ENCODE assay signal across 1 cellular context in the genomic region with DNA sequence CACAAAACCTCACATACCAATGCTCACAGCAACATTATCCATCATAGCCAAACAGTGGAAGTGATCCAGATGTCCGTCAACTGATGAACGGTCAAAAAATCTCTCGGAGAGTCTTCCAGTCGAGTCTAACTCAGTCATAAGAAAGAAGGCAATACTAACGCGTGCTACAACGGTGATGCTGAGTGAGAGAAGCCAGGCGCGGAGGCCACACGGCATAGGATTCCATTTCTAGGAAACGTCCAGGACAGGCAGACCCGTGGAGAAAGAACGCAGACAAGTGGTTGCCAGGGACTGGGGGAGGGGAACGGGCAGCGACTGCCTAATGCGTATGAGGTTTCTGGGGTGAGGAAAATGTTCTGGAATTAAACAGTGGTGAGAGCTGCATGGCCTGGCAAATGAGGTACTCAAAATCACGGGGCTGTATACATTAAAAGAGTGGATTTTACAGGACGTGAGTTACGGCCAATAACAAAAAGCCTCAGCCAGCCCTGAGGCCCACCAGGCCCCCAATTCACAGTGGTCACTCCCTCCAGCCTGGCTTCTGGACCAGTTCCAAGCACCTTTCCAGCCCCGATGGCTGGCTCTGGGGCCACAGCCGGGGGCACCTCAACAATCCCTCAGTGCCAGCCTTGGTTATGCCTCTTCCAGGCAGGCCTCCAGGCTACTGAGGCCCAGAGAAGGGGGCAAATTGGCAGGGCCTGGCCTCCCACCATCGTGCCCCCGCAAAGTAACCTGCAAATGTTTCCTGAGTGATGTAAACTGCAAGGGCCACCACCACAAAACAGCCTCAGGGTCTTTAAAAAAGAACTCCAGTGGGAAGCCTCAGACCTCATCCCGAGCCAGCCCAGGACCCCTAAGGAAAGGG.
TF ChIP-seq lines count a peak whose summit lies in the region.

No MANE protein-coding gene starts in this region.

TF ChIP-seq in K562, 482 proteins besides CTCF, POLR2A, EP300 and RAD21 (continued from another document):
- TF ChIP-seq JUN (IDR thresholded peaks at IDR 0.05; ENCODE audit: borderline replicate concordance, low read depth, low read length), result no peak
- no peak for TF ChIP-seq JUN (CRISPR knock-in tag; IDR thresholded peaks at IDR 0.05; ENCODE audit: borderline replicate concordance)
- TF ChIP-seq, protein P1, sequence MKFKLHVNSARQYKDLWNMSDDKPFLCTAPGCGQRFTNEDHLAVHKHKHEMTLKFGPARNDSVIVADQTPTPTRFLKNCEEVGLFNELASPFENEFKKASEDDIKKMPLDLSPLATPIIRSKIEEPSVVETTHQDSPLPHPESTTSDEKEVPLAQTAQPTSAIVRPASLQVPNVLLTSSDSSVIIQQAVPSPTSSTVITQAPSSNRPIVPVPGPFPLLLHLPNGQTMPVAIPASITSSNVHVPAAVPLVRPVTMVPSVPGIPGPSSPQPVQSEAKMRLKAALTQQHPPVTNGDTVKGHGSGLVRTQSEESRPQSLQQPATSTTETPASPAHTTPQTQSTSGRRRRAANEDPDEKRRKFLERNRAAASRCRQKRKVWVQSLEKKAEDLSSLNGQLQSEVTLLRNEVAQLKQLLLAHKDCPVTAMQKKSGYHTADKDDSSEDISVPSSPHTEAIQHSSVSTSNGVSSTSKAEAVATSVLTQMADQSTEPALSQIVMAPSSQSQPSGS (CRISPR knock-in tag; IDR thresholded peaks at IDR 0.05), result no peak
- TF ChIP-seq, protein P2, sequence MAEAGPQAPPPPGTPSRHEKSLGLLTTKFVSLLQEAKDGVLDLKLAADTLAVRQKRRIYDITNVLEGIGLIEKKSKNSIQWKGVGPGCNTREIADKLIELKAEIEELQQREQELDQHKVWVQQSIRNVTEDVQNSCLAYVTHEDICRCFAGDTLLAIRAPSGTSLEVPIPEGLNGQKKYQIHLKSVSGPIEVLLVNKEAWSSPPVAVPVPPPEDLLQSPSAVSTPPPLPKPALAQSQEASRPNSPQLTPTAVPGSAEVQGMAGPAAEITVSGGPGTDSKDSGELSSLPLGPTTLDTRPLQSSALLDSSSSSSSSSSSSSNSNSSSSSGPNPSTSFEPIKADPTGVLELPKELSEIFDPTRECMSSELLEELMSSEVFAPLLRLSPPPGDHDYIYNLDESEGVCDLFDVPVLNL (CRISPR knock-in tag; IDR thresholded peaks at IDR 0.05; ENCODE audit: low read depth), result no peak
- 0 out of 2 replicates have a peak, but pooled peaks have one; percentile 38 for TF ChIP-seq ZNF436 (CRISPR knock-in tag; IDR thresholded peaks at IDR 0.05)
- TF ChIP-seq ZNF134 (CRISPR knock-in tag; conservative IDR thresholded peaks at IDR 0.05), result peak; percentile 70
- no peak for TF ChIP-seq NCOA1 (IDR thresholded peaks at IDR 0.05; ENCODE audit: low read depth)
- no peak for TF ChIP-seq ZNF184 (CRISPR knock-in tag; IDR thresholded peaks at IDR 0.05)
- TF ChIP-seq HDAC1 (IDR thresholded peaks at IDR 0.05), result no peak
- TF ChIP-seq, protein P3, sequence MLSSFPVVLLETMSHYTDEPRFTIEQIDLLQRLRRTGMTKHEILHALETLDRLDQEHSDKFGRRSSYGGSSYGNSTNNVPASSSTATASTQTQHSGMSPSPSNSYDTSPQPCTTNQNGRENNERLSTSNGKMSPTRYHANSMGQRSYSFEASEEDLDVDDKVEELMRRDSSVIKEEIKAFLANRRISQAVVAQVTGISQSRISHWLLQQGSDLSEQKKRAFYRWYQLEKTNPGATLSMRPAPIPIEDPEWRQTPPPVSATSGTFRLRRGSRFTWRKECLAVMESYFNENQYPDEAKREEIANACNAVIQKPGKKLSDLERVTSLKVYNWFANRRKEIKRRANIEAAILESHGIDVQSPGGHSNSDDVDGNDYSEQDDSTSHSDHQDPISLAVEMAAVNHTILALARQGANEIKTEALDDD (IDR thresholded peaks at IDR 0.05), result no peak
- TF ChIP-seq GTF2A2 (tag; IDR thresholded peaks at IDR 0.05), result no peak
- no peak for TF ChIP-seq TBP (optimal IDR thresholded peaks at IDR 0.05; ENCODE audit: low read depth, low read length)
- TF ChIP-seq, protein P4, sequence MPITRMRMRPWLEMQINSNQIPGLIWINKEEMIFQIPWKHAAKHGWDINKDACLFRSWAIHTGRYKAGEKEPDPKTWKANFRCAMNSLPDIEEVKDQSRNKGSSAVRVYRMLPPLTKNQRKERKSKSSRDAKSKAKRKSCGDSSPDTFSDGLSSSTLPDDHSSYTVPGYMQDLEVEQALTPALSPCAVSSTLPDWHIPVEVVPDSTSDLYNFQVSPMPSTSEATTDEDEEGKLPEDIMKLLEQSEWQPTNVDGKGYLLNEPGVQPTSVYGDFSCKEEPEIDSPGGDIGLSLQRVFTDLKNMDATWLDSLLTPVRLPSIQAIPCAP (CRISPR knock-in tag; IDR thresholded peaks at IDR 0.05; ENCODE audit: borderline replicate concordance), result no peak
- TF ChIP-seq ZNF584 (CRISPR knock-in tag; IDR thresholded peaks at IDR 0.05; ENCODE audit: low read depth), result no peak
- peak; percentile 86 for TF ChIP-seq ZFP36 (IDR thresholded peaks at IDR 0.05; ENCODE audit: low read depth, low read length, partially characterized antibody)
- TF ChIP-seq ZNF79 (CRISPR knock-in tag; IDR thresholded peaks at IDR 0.05; ENCODE audit: low read depth), result no peak
- TF ChIP-seq U2AF1 (optimal IDR thresholded peaks at IDR 0.05; ENCODE audit: low read depth, low read length), result no peak
- no peak for TF ChIP-seq MCM5 (IDR thresholded peaks at IDR 0.05; ENCODE audit: low read depth)
